Comparison of ENCODE assay signal across 10 cellular contexts in the genomic region with DNA sequence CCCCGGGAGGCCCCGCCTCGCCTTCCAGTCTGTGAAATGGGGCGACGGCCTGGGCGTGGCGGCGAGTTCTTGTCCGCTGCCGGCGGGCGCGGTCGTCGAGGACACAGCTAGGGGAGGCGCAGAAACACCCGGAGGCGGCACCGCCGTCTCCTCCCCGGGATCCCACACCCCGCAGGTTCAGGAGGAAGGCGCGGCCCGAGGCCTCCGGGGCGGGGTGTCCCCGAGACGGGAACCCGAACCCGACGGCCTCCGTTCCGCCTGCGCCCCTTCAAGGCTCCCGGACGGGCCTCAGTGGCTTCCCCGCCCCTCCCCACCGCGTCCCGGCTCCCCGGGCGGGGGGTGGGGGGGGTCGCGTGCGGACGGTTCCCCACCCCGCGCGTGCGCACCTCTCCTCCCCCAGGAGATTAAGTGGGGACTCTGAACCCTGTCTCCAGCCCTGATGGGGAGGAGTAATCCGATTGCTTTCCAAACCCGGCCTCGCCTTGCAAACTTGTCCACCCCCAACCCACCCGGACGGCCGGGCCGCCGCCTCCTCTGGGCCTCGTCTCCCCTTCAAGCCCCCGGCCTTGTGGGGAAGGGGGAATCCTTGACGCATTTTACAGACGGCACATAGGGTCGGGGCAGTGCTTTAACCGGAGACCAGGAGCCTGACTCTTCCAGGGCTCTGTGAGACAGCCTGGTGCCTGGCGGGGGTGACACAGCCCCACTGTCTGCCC. TPM values are rescaled to one million over a fixed set of nuclear protein-coding genes. Genes with fewer than 3 reads are reported as not detected.
A peak's percentile ranks its signal among the peaks of the same experiment; 100 is the strongest.
DNase-seq lines count a peak whose midpoint lies in the region; ATAC-seq and TF ChIP-seq lines count a peak whose summit lies in the region.
"Had no signal": no experiment of that assay in that cellular context is flagged by ENCODE, and none has a peak within 500 bp of the region (broad histone marks: within the 10 kb centered on the region; RNA-seq: fewer than 3 reads in every experiment).

No MANE protein-coding gene starts in this region.

- peak overlapping the region; percentile 85 for H3K27ac ChIP-seq in RWPE1
- no peak overlapping the region for H3K27ac ChIP-seq in endodermal cell (ENCODE audit: low read depth, low read length)
- H3K27ac ChIP-seq in trophoblast cell (ENCODE audit: low read depth, low read length), result peak overlapping the region; percentile 57

- peak overlapping the region; percentile 66 for H3K4ac ChIP-seq in trophoblast cell (ENCODE audit: low read depth, low read length)

- H3K9ac ChIP-seq in endodermal cell (ENCODE audit: extremely low read depth, low read length, poor library complexity, severe bottlenecking) (no peak overlapping the region), trophoblast cell (ENCODE audit: low read length) (no peak overlapping the region)

- no peak overlapping the region for H3K23ac ChIP-seq in trophoblast cell (ENCODE audit: low read length)

- H3K4me3 ChIP-seq in endodermal cell (ENCODE audit: low read length), result no peak overlapping the region
- H3K4me3 ChIP-seq in trophoblast cell (ENCODE audit: low read depth, low read length), result no peak overlapping the region

- H3K4me1 Mint-ChIP-seq in endodermal cell (peaks cover 9% of the 10 kb centered on the region), endothelial cell (ENCODE audit: unreplicated experiment) (peaks cover 7% of the 10 kb centered on the region)

- no peaks in the 10 kb centered on the region for H3K36me3 ChIP-seq in endodermal cell (ENCODE audit: control insufficient read depth, insufficient read depth, low read length)
- no peaks in the 10 kb centered on the region for H3K36me3 ChIP-seq in trophoblast cell (ENCODE audit: control insufficient read depth in 1 of 2, insufficient read depth in 2 of 2, low read length in 2 of 2)

- H2BK5ac ChIP-seq in trophoblast cell (ENCODE audit: low read depth, low read length, poor library complexity), result peak overlapping the region; percentile 65

- peaks cover 22% of the 10 kb centered on the region for H3K27me3 Mint-ChIP-seq in endodermal cell (ENCODE audit: insufficient read depth)
- H3K27me3 Mint-ChIP-seq in endothelial cell (ENCODE audit: unreplicated experiment), result peaks cover 16% of the 10 kb centered on the region

- H3K36me3 Mint-ChIP-seq in endodermal cell (ENCODE audit: low read depth) (no peaks in the 10 kb centered on the region), endothelial cell (ENCODE audit: low read depth, unreplicated experiment) (no peaks in the 10 kb centered on the region)

- peak overlapping the region; percentile 54 for H3K4me2 ChIP-seq in trophoblast cell (ENCODE audit: low read length)

- peak overlapping the region; percentile 37 for H2AFZ ChIP-seq in trophoblast cell (ENCODE audit: insufficient read depth, low read length, poor library complexity)

- H3K4me3 Mint-ChIP-seq in endodermal cell, result peak overlapping the region; percentile 46
- H3K4me3 Mint-ChIP-seq in endothelial cell (ENCODE audit: unreplicated experiment), result no peak overlapping the region

- H3K4me1 ChIP-seq in endodermal cell (ENCODE audit: control insufficient read depth, insufficient read depth, low read length) (no peaks in the 10 kb centered on the region), trophoblast cell (ENCODE audit: control insufficient read depth in 1 of 2, insufficient read depth in 2 of 2, low read length in 2 of 2) (peaks cover 24 to 30% of the 10 kb centered on the region in 2 experiments)

- POLR2A ChIA-PET in RWPE1 (lab: Yijun Ruan, JAX; ENCODE audit: low non-redundant PET), result no interaction called here

- no peak overlapping the region for H2AK5ac ChIP-seq in trophoblast cell (ENCODE audit: low read length)

- H3K27me3 ChIP-seq in endodermal cell (ENCODE audit: control insufficient read depth, insufficient read depth, low read length, poor library complexity, severe bottlenecking) (peaks cover 9% of the 10 kb centered on the region), trophoblast cell (ENCODE audit: insufficient read depth, low read length) (no peaks in the 10 kb centered on the region)

- TF ChIP-seq CTCF in GM20000 (IDR thresholded peaks at IDR 0.05; ENCODE audit: extremely low read depth, missing control alignments) (no peak), RWPE1 (conservative IDR thresholded peaks at IDR 0.05; ENCODE audit: low read depth) (no peak), endodermal cell (conservative IDR thresholded peaks at IDR 0.05) (no peak), endothelial cell (IDR thresholded peaks at IDR 0.05; ENCODE audit: unreplicated experiment) (no peak)

- H4K91ac ChIP-seq in trophoblast cell (ENCODE audit: low read depth, low read length), result peak overlapping the region; percentile 96

- peak overlapping the region; percentile 79 for H2BK120ac ChIP-seq in trophoblast cell (ENCODE audit: insufficient read depth, low read length, poor library complexity)

- CTCF ChIA-PET in RWPE1 (lab: Yijun Ruan, JAX), result interaction anchor here (0.6 kb wide), 1 partner anchor 45 kb away, joined by 3 read pairs; no protein-coding TSS in a partner anchor

- ATAC-seq in HG03521 (IDR thresholded peaks at IDR 0.05; ENCODE audit: unreplicated experiment), result no peak

- 39 to 41% methylated on average over 8 to 66 of the region's 66 CpGs for WGBS in endodermal cell (ENCODE audit: insufficient coverage in 1 of 2, insufficient read length in 1 of 2), 2 experiments
- no CpG with 5 or more reads among the region's 66 CpGs for WGBS in trophoblast cell (ENCODE audit: extremely low coverage, insufficient coverage, insufficient read length)

- peak overlapping the region; percentile 52 for H3K18ac ChIP-seq in trophoblast cell (ENCODE audit: low read length)

- peaks cover 21% of the 10 kb centered on the region for H3K79me1 ChIP-seq in trophoblast cell (ENCODE audit: low read length)

- DNase-seq in GM20000 (ENCODE audit: low spot score), result peak; percentile 58
- no peak for DNase-seq in RWPE1 (ENCODE audit: low spot score)
- peak; percentile 84 for DNase-seq in endodermal cell
- DNase-seq in trophoblast cell, result peak in 1 of 2 donors; percentile 22
- DNase-seq in NCI-H2107 treated with DMSO at 0.1 percent for 48 hours (lab: John Stamatoyannopoulos, UW; ENCODE audit: unreplicated experiment), result no peak
- DNase-seq in NCI-H226, result no peak
- no peak for DNase-seq in endothelial cell (ENCODE audit: low spot score)
- DNase-seq: midbrain, SHP77 had no signal

- H3K14ac ChIP-seq in trophoblast cell (ENCODE audit: low read length), result peak overlapping the region; percentile 25

- peak overlapping the region; percentile 43 for H2BK12ac ChIP-seq in trophoblast cell (ENCODE audit: low read length)

- H3K27ac Mint-ChIP-seq in endodermal cell (peak overlapping the region; percentile 84), endothelial cell (ENCODE audit: unreplicated experiment) (no peak overlapping the region)

- no peaks in the 10 kb centered on the region for H3K9me3 Mint-ChIP-seq in endodermal cell
- no peaks in the 10 kb centered on the region for H3K9me3 Mint-ChIP-seq in endothelial cell (ENCODE audit: unreplicated experiment)

- H3K79me2 ChIP-seq in trophoblast cell (ENCODE audit: control insufficient read depth, insufficient read depth, low read length, poor library complexity), result peaks cover 8% of the 10 kb centered on the region

- H3K9me3 ChIP-seq in endodermal cell (ENCODE audit: control insufficient read depth, low read length), result no peaks in the 10 kb centered on the region
- H3K9me3 ChIP-seq in trophoblast cell (ENCODE audit: insufficient read depth, low read depth, low read length), result peaks cover 1% of the 10 kb centered on the region

- peak overlapping the region; percentile 7 for H4K8ac ChIP-seq in trophoblast cell (ENCODE audit: low read depth, low read length)

- peak overlapping the region; percentile 21 for H4K12ac ChIP-seq in trophoblast cell (ENCODE audit: low read depth, low read length)

RNA-seq across cellular contexts. Expression of a gene that starts 35.3 kb away (rescaled TPM):
- total RNA-seq in endodermal cell, result 10 to 100 TPM; 32.7 to 38.9 TPM
- 28.5 TPM for polyA plus RNA-seq in endodermal cell (2013, experiment 1 of 2)
- 27.2 TPM for polyA plus RNA-seq in endodermal cell (2013, experiment 2 of 2)
- polyA plus RNA-seq in trophoblast cell (2013), result 9.8 and 10.1 TPM in 2 replicates
- 9.4 TPM for total RNA-seq in endothelial cell (ENCODE audit: unreplicated experiment)

RNA-seq across cellular contexts. Expression of a gene that starts 47.5 kb away (rescaled TPM):
- 10 to 100 TPM; 30.3 to 31.5 TPM for total RNA-seq in endodermal cell
- 23.8 TPM for polyA plus RNA-seq in endodermal cell (2013, experiment 1 of 2)
- 24.8 TPM for polyA plus RNA-seq in endodermal cell (2013, experiment 2 of 2)
- polyA plus RNA-seq in trophoblast cell (2013), result 39.7 and 41.7 TPM in 2 replicates
- total RNA-seq in endothelial cell (ENCODE audit: unreplicated experiment), result 51.6 TPM

Comparison
In these comparisons a context has a peak if more than half of its experiments do, and no peak if none do; other contexts are left out.
1. DNase-seq: peak in GM20000 (single experiment) and endodermal cell (single experiment); none in RWPE1 (single experiment), NCI-H2107 treated with DMSO at 0.1 percent for 48 hours (single experiment), NCI-H226 (single experiment) and endothelial cell (single experiment).